In the genomic region with DNA sequence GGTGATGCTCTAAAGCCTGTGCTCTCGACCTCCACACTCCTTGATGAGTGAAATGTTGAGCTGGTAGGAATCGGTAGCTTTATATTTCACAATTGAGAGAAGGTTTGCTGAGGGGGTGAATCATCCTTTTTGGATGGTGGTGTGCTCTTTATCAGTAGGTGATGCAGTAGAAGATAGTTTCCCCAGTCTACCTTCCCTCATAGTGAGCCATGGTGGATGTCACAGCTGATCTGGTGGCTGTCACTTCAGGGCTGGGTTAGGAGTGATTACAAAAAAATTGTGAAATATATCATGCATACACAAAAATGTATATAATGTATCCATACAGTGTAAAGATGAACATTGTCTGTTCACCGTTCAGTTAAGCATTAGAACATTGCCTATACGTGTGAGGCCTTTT, we compare ENCODE assay signal across 28 cellular contexts.
"Had no signal": no experiment of that assay in that cellular context is flagged by ENCODE, and none has a peak within 500 bp of the region (broad histone marks: within the 10 kb centered on the region; RNA-seq: fewer than 3 reads in every experiment).

No MANE protein-coding gene starts in this region.

- FAIRE-seq: endothelial cell of umbilical vein, islet of Langerhans had no signal

- ATAC-seq: heart right ventricle; left cardiac atrium; left lung; naive thymus-derived CD4-positive, alpha-beta T cell; sciatic nerve; stimulated activated naive CD8-positive, alpha-beta T cell treated with anti-CD3 and anti-CD28 coated beads, Interleukin-15, amount 100 ng/mL, for 72 hours had no signal

- H3K4me2 ChIP-seq: smooth muscle cell had no signal

- H3K4me1 ChIP-seq: left lung, prostate gland, vagina had no signal

- DNase-seq: dermis blood vessel endothelial cell; effector memory CD4-positive, alpha-beta T cell; foreskin melanocyte; glutamatergic neuron; heart right ventricle; hippocampal formation; left cardiac atrium; left lung; mesenchymal stem cell; naive thymus-derived CD4-positive, alpha-beta T cell; nucleus accumbens; stimulated activated CD4-positive, alpha-beta T cell treated with anti-CD3 and anti-CD28 coated beads, Interleukin-12 subunit alpha, Interleukin-12 subunit beta, amount 100 ng/mL, for 4 hours; stimulated activated CD4-positive, alpha-beta T cell treated with anti-CD3 and anti-CD28 coated beads, Interleukin-1b, Interleukin-23, amount 100 ng/mL, for 48 hours; stimulated activated CD4-positive, alpha-beta T cell treated with anti-CD3 and anti-CD28 coated beads, Interleukin-4, amount 100 ng/mL, for 1 hour; stimulated activated CD8-positive, alpha-beta memory T cell treated with anti-CD3 and anti-CD28 coated beads, Interleukin-4, amount 100 ng/mL, for 48 hours; stimulated activated naive CD4-positive, alpha-beta T cell; stimulated activated naive CD8-positive, alpha-beta T cell treated with anti-CD3 and anti-CD28 coated beads, Interleukin-15, amount 100 ng/mL, for 72 hours had no signal

- H3K4me3 Mint-ChIP-seq: mesothelial cell of epicardium; naive thymus-derived CD4-positive, alpha-beta T cell; nephron; stimulated activated naive CD8-positive, alpha-beta T cell treated with anti-CD3 and anti-CD28 coated beads, Interleukin-15, amount 100 ng/mL, for 72 hours had no signal

- H3K9me3 ChIP-seq: esophagus muscularis mucosa, heart right ventricle, left lung, prostate gland, right atrium auricular region, thyroid gland, vagina had no signal

- H3K4me1 Mint-ChIP-seq: mesothelial cell of epicardium; nephron; stimulated activated naive CD8-positive, alpha-beta T cell treated with anti-CD3 and anti-CD28 coated beads, Interleukin-15, amount 100 ng/mL, for 72 hours had no signal

- H3K4me3 ChIP-seq: esophagus muscularis mucosa, heart right ventricle, left lung, prostate gland, right atrium auricular region, smooth muscle cell, thyroid gland, vagina had no signal

- H3K27ac ChIP-seq: esophagus muscularis mucosa, left lung, prostate gland, vagina had no signal

- H3K9me3 Mint-ChIP-seq: mesothelial cell of epicardium; naive thymus-derived CD4-positive, alpha-beta T cell; nephron; stimulated activated naive CD8-positive, alpha-beta T cell treated with anti-CD3 and anti-CD28 coated beads, Interleukin-15, amount 100 ng/mL, for 72 hours had no signal

- H3K27me3 Mint-ChIP-seq: naive thymus-derived CD4-positive, alpha-beta T cell; stimulated activated naive CD8-positive, alpha-beta T cell treated with anti-CD3 and anti-CD28 coated beads, Interleukin-15, amount 100 ng/mL, for 72 hours had no signal

- H3K27me3 ChIP-seq: esophagus muscularis mucosa, heart right ventricle, left lung, right atrium auricular region, thyroid gland, vagina had no signal

- H3K27ac Mint-ChIP-seq: mesothelial cell of epicardium; naive thymus-derived CD4-positive, alpha-beta T cell; nephron had no signal
